31 cellular contexts compared by ENCODE assay signal in the genomic region with DNA sequence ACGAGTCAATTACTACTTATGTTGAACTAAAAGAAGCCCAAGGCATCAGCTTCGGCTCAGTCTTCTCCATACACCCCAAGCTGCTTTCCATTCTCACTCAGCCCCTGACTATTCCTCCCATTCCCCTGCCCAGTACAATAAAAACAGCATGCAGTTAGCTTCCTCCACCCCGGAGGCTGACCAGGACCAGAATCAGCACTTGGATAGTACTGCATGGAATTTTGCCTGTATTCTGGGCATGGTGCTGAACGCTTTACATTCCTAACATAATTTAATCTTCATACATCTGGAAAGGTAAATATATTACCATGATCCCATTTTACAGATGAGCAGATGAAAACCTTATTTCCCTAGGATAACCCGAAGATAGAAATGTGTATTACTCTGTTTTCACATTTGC.
"Had no signal": no experiment of that assay in that cellular context is flagged by ENCODE, and none has a peak within 500 bp of the region (broad histone marks: within the 10 kb centered on the region; RNA-seq: fewer than 3 reads in every experiment).

No MANE protein-coding gene starts in this region.

- H3K4me1 ChIP-seq: ascending aorta, breast epithelium, esophagus squamous epithelium, gastroesophageal sphincter had no signal

- H3K36me3 ChIP-seq: ascending aorta, breast epithelium, cardiac muscle cell, esophagus squamous epithelium, gastroesophageal sphincter, heart right ventricle had no signal

- H3K27me3 ChIP-seq: ascending aorta, breast epithelium, cardiac muscle cell, dorsolateral prefrontal cortex, gastroesophageal sphincter, hepatocyte had no signal

- H3K4me3 ChIP-seq: ascending aorta, breast epithelium, cardiac muscle cell, coronary artery, dorsolateral prefrontal cortex, esophagus squamous epithelium, gastroesophageal sphincter, heart right ventricle, hepatocyte had no signal

- H3K27ac ChIP-seq: ascending aorta, breast epithelium, cardiac muscle cell, coronary artery, dorsolateral prefrontal cortex, esophagus squamous epithelium, gastroesophageal sphincter, heart right ventricle, hepatocyte had no signal

- H3K9me3 ChIP-seq: ascending aorta, breast epithelium, esophagus squamous epithelium, gastroesophageal sphincter, heart right ventricle had no signal

- ATAC-seq: activated CD4-positive, alpha-beta T cell treated with anti-CD3 and anti-CD28 coated beads for 36 hours; activated CD8-positive, alpha-beta memory T cell treated with anti-CD3 and anti-CD28 coated beads, Interleukin-2, amount 10 ng/mL, durations not matched to agents 7 days and 5 days; activated CD8-positive, alpha-beta T cell treated with anti-CD3 and anti-CD28 coated beads, Interleukin-2, amount 10 ng/mL, durations not matched to agents 7 days and 5 days; activated naive CD4-positive, alpha-beta T cell treated with anti-CD3 and anti-CD28 coated beads, Interleukin-2, amount 50 U/mL, for 72 hours; gastroesophageal sphincter; heart right ventricle had no signal

- H3K4me2 ChIP-seq: hepatocyte had no signal

- H2AFZ ChIP-seq: hepatocyte had no signal

- DNase-seq: activated CD4-positive, alpha-beta memory T cell treated with anti-CD3 and anti-CD28 coated beads for 36 hours; activated CD4-positive, alpha-beta T cell treated with anti-CD3 and anti-CD28 coated beads for 36 hours; activated CD4-positive, alpha-beta T cell treated with anti-CD3 and anti-CD28 coated beads, Interleukin-2, amount 10 ng/mL, durations not matched to agents 24 days and 14 days; activated CD4-positive, CD25-positive, alpha-beta regulatory T cell; activated CD4-positive, CD25-positive, alpha-beta regulatory T cell treated with anti-CD3 and anti-CD28 coated beads, Interleukin-2, amount 50 U/mL, for 72 hours; activated CD8-positive, alpha-beta memory T cell treated with anti-CD3 and anti-CD28 coated beads, Interleukin-2, amount 10 ng/mL, durations not matched to agents 7 days and 5 days; activated CD8-positive, alpha-beta memory T cell treated with anti-CD3 and anti-CD28 coated beads, Interleukin-2, amount 50 U/mL, for 4 hours; activated CD8-positive, alpha-beta T cell treated with anti-CD3 and anti-CD28 coated beads, Interleukin-2, amount 10 ng/mL, durations not matched to agents 7 days and 5 days; activated effector memory CD4-positive, alpha-beta T cell treated with anti-CD3 and anti-CD28 coated beads, Interleukin-2, amount 50 U/mL, for 16 hours; activated naive CD4-positive, alpha-beta T cell; activated naive CD4-positive, alpha-beta T cell treated with anti-CD3 and anti-CD28 coated beads, Interleukin-2, amount 10 ng/mL, durations not matched to agents 7 days and 5 days; activated naive CD8-positive, alpha-beta T cell treated with anti-CD3 and anti-CD28 coated beads, Interleukin-2, amount 10 ng/mL, durations not matched to agents 7 days and 5 days; activated T-cell treated with anti-CD3 and anti-CD28 coated beads, Interleukin-2, amount 50 U/mL, for 1 hour; activated T-cell treated with anti-CD3 and anti-CD28 coated beads, Interleukin-2, amount 50 U/mL, for 48 hours; central memory CD4-positive, alpha-beta T cell; cerebellar nuclear complex; dorsolateral prefrontal cortex; effector memory CD4-positive, alpha-beta T cell; endodermal cell; erythroblast; esophagus squamous epithelium; foreskin melanocyte; heart right ventricle; T-helper 2 cell had no signal
